Comparison of ENCODE assay signal across 23 cellular contexts in genomic region chr10:1672001-1672781, GRCh38.
"Had no signal": no experiment of that assay in that cellular context is flagged by ENCODE, and none has a peak within 500 bp of the region (broad histone marks: within the 10 kb centered on the region; RNA-seq: fewer than 3 reads in every experiment).

No MANE protein-coding gene starts in this region.

- H3K9me3 ChIP-seq: left ventricle myocardium inferior, lower lobe of right lung, psoas muscle, testis, tibial artery, upper lobe of left lung, uterus had no signal

- H3K36me3 ChIP-seq: left ventricle myocardium inferior, lower lobe of right lung, tibial artery, upper lobe of left lung, uterus had no signal

- H3K27ac Mint-ChIP-seq: effector memory CD8-positive, alpha-beta T cell; immature natural killer cell; natural killer cell treated with Interleukin-12 subunit alpha and Interleukin-12 subunit beta and Interleukin-15 and Interleukin-18, amount 100 ng/mL, for 72 hours had no signal

- FAIRE-seq: frontal cortex had no signal

- ATAC-seq: effector memory CD8-positive, alpha-beta T cell; left colon; lower lobe of right lung; psoas muscle; right cardiac atrium had no signal

- H3K4me3 ChIP-seq: coronary artery, left ventricle myocardium inferior, lower lobe of right lung, psoas muscle, skin epidermis, tibial artery, upper lobe of left lung, uterus had no signal

- DNase-seq: effector memory CD8-positive, alpha-beta T cell; hypothalamus; immature natural killer cell; islet precursor cell; kidney glomerular epithelial cell; left colon; left ventricle myocardium inferior; lower lobe of right lung; psoas muscle; right cardiac atrium; stimulated activated CD4-positive, alpha-beta T cell treated with anti-CD3 and anti-CD28 coated beads, Interleukin-15, amount 100 ng/mL, for 24 hours; stimulated activated CD4-positive, alpha-beta T cell treated with anti-CD3 and anti-CD28 coated beads, Interleukin-2, amount 100 ng/mL, for 48 hours; stimulated activated naive CD4-positive, alpha-beta T cell; substantia nigra; testis; uterus had no signal

- H3K9me3 Mint-ChIP-seq: effector memory CD8-positive, alpha-beta T cell; immature natural killer cell; natural killer cell treated with Interleukin-12 subunit alpha and Interleukin-12 subunit beta and Interleukin-15 and Interleukin-18, amount 100 ng/mL, for 72 hours; neural crest cell had no signal

- H3K4me3 Mint-ChIP-seq: effector memory CD8-positive, alpha-beta T cell; immature natural killer cell; natural killer cell treated with Interleukin-12 subunit alpha and Interleukin-12 subunit beta and Interleukin-15 and Interleukin-18, amount 100 ng/mL, for 72 hours; neural crest cell had no signal

- H3K4me1 Mint-ChIP-seq: immature natural killer cell had no signal

- H3K27me3 ChIP-seq: testis, upper lobe of left lung, uterus had no signal

- H3K36me3 Mint-ChIP-seq: immature natural killer cell; natural killer cell treated with Interleukin-12 subunit alpha and Interleukin-12 subunit beta and Interleukin-15 and Interleukin-18, amount 100 ng/mL, for 72 hours had no signal

- H3K27ac ChIP-seq: coronary artery, left ventricle myocardium inferior, lower lobe of right lung, psoas muscle, skin epidermis, testis, tibial artery, upper lobe of left lung, uterus had no signal

- H3K4me1 ChIP-seq: left ventricle myocardium inferior, lower lobe of right lung, psoas muscle, testis, tibial artery, upper lobe of left lung, uterus had no signal
